Comparison of ENCODE assay signal across 16 cellular contexts in the genomic region with DNA sequence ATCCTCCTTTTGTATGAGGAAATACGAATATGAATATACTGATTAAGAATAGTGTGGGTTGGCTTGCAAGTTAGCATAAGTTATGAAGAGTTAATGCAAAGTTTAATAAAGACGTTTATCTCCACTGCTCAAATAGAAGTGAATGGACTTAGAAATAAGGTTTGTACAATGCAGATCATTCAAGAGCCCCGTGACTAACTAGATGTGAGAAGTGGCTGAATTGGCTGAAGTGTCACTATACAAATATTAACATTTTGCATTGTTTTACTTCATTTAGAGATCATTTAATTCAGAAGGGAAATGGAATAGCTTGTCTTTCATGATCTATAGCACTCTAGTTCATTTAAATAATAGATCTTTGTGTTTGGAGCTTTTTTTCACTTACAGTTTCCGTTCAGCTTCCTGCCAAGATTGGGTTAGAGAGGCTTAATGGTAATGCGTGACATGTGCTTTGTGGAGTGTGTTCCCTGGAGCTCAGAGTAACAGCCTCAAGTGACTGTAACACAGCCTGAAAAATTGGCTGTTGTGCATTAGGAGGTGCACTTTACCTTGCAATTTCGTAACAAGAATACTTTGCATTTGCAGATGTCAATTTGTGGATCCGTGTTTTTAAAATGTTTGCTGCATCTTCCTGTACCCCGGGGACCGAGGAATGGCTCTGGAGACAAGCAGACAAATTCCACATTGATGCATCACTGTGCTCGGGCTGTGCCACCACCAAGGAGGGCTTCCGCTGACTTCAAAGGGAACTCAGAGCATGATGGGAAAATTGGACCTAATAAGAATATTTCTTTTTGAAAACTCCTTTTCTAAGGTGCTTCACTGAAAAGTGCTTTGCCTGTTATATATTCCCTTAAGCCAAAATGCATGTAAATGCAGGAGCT.
A peak's percentile ranks its signal among the peaks of the same experiment; 100 is the strongest.
DNase-seq lines count a peak whose midpoint lies in the region; ATAC-seq and TF ChIP-seq lines count a peak whose summit lies in the region.
"Had no signal": no experiment of that assay in that cellular context is flagged by ENCODE, and none has a peak within 500 bp of the region (broad histone marks: within the 10 kb centered on the region; RNA-seq: fewer than 3 reads in every experiment).

No MANE protein-coding gene starts in this region.

- H3K27me3 ChIP-seq in spleen (replicated peaks in 1 of 7): peaks cover 0 to 5% (median 0%) of the 10 kb centered on the region in 7 donors
- H3K27me3 ChIP-seq: cardiac muscle cell, heart left ventricle, neural progenitor cell had no signal

- TF ChIP-seq POLR2A in spleen (IDR thresholded peaks at IDR 0.05) (no peak), GM18505 (IDR thresholded peaks at IDR 0.05; ENCODE audit: borderline replicate concordance, extremely low read depth, insufficient read depth, insufficient read length) (no peak)

- 65 to 67% (median 65%) methylated on average over 11 of the region's 11 CpGs for WGBS in spleen, 5 donors

- TF ChIP-seq CTCF in astrocyte of the spinal cord (IDR thresholded peaks at IDR 0.05; ENCODE audit: low read depth, low read length) (no peak), spleen (IDR thresholded peaks at IDR 0.05 in 8 of 11, conservative IDR thresholded peaks at IDR 0.05 in 3 of 11) (no peak)

- H3K36me3 ChIP-seq in spleen: no peaks in the 10 kb centered on the region
- H3K36me3 ChIP-seq: cardiac muscle cell, HAP-1, heart left ventricle, neural progenitor cell had no signal

- peak; percentile 68 for DNase-seq in EH (ENCODE audit: low read depth)
- DNase-seq in NCI-H345 (lab: John Stamatoyannopoulos, UW): peak; percentile 41
- peak; percentile 56 for DNase-seq in astrocyte of the spinal cord (ENCODE audit: low read depth, low spot score)
- DNase-seq in myocyte (ENCODE audit: low read depth): peak; percentile 25
- DNase-seq in spleen: no peak
- DNase-seq in activated naive CD4-positive, alpha-beta T cell treated with anti-CD3 and anti-CD28 coated beads, Interleukin-2, amount 50 U/mL, for 16 hours: no peak
- no peak for DNase-seq in putamen (ENCODE audit: low spot score)
- DNase-seq: activated CD8-positive, alpha-beta memory T cell treated with anti-CD3 and anti-CD28 coated beads for 24 hours; activated gamma-delta T cell treated with Interleukin-2 at 50 U/mL for 16 hours; heart left ventricle; SIG-M5 had no signal

- H3K4me3 ChIP-seq in astrocyte of the spinal cord (ENCODE audit: low read depth, low read length): no peak overlapping the region
- H3K4me3 ChIP-seq in spleen: no peak overlapping the region
- H3K4me3 ChIP-seq: cardiac muscle cell, HAP-1, heart left ventricle, neural progenitor cell, skin epidermis had no signal

- H3K27ac ChIP-seq in spleen: no peak overlapping the region
- H3K27ac ChIP-seq: cardiac muscle cell, heart left ventricle, neural progenitor cell, skin epidermis had no signal

- H3K9me3 ChIP-seq in spleen: no peaks in the 10 kb centered on the region
- H3K9me3 ChIP-seq: HAP-1 had no signal

- in situ Hi-C loops in astrocyte of the spinal cord (cut with HindIII; ENCODE audit: low sequenced_read_pairs): no loop called here

- ATAC-seq in GM18505 (IDR thresholded peaks at IDR 0.05; ENCODE audit: unreplicated experiment): no peak
- ATAC-seq: heart left ventricle had no signal

- peaks cover 0 to 10% (median 5%) of the 10 kb centered on the region in 6 donors for H3K4me1 ChIP-seq in spleen
- H3K4me1 ChIP-seq: neural progenitor cell had no signal

- intact Hi-C loops in spleen (cut with DNase I; ENCODE audit: low total_unique reads): no loop called here

Comparison
In these comparisons a context has a peak if more than half of its experiments do, and no peak if none do; other contexts are left out.
1. DNase-seq: peak in EH (single experiment), NCI-H345 (single experiment), astrocyte of the spinal cord (single experiment) and myocyte (single experiment); none in spleen (single experiment), activated naive CD4-positive, alpha-beta T cell treated with anti-CD3 and anti-CD28 coated beads, Interleukin-2, amount 50 U/mL, for 16 hours (single experiment) and putamen (single experiment).